In the genomic region with DNA sequence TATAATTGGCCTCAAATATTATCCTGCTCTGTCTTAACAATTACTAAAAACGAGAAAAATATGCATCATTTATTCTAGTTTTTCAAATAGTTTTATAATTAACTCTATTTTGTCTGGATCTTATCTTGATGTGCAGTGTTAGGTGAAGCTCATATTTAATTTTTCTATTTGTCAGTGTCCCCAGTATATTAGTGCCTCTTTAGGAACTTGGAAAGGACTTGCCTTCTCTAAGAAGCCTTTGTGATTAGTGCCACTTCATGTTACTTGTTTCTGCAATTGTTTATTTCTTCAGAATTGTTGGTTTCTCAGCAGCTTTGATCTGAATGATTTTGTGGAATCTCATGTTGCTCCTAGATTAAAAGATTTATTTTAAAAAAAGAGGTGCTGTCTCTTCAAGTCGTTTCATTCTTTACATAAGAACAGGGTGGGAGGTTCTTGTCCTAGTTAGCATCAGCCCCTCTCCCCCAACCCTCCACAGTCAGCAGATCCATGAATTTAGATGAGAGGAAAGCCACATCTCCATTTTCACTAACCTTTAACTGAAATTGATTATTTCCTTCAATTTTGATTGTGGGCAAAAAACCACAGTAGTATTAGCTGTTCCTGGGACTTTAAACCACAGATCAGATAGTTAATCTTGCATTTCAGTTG, we compare ENCODE assay signal across 25 cellular contexts.
DNase-seq lines count a peak whose midpoint lies in the region; ATAC-seq and TF ChIP-seq lines count a peak whose summit lies in the region.
"Had no signal": no experiment of that assay in that cellular context is flagged by ENCODE, and none has a peak within 500 bp of the region (broad histone marks: within the 10 kb centered on the region; RNA-seq: fewer than 3 reads in every experiment).

No MANE protein-coding gene starts in this region.

- no peaks in the 10 kb centered on the region for H3K36me3 ChIP-seq in BLaER1 treated with 17β-estradiol and CSF1 and Interleukin-3, amounts not matched to agents 10 nM and 100 nM
- H3K36me3 ChIP-seq in HUES64 (ENCODE audit: insufficient read depth, low read length) (no peaks in the 10 kb centered on the region), esophagus muscularis mucosa (no peaks in the 10 kb centered on the region), rectal smooth muscle tissue (ENCODE audit: control insufficient read depth, insufficient read depth, low read length) (no peaks in the 10 kb centered on the region)
- H3K36me3 ChIP-seq: gastroesophageal sphincter, neutrophil, Peyer's patch, vagina had no signal

- H3K27ac ChIP-seq in BLaER1 treated with 17β-estradiol and CSF1 and Interleukin-3, amounts not matched to agents 10 nM and 100 nM = peak overlapping the region in 3 of 11 experiments; percentile 1 to 53 (median 16); a peak in 3 of 22 replicates
- peak overlapping the region; percentile 27; the same call in 1 of the 2 replicates for H3K27ac ChIP-seq in HUES64 (ENCODE audit: low read depth, low read length)
- H3K27ac ChIP-seq in esophagus muscularis mucosa (replicated peaks in 1 of 4) = peak overlapping the region in 3 of 4 donors; percentile 1 to 87 (median 53)
- peak overlapping the region; percentile 50 for H3K27ac ChIP-seq in rectal smooth muscle tissue (ENCODE audit: low read depth, low read length)
- H3K27ac ChIP-seq: neutrophil, Peyer's patch, psoas muscle had no signal

- no peak for TF ChIP-seq EP300 in esophagus muscularis mucosa (IDR thresholded peaks at IDR 0.05)

- ATAC-seq in Right ventricle myocardium inferior (no peak), HG02852 (IDR thresholded peaks at IDR 0.05; ENCODE audit: unreplicated experiment) (no peak)
- ATAC-seq: activated T-cell treated with anti-CD3 and anti-CD28 coated beads, Interleukin-2, amount 50 U/mL, for 72 hours; gastroesophageal sphincter; psoas muscle; T-helper 17 cell had no signal

- H3K4me3 ChIP-seq in BLaER1 treated with 17β-estradiol and CSF1 and Interleukin-3, amounts not matched to agents 10 nM and 100 nM = no peak overlapping the region
- H3K4me3 ChIP-seq in HUES64 (ENCODE audit: low read length) (no peak overlapping the region), esophagus muscularis mucosa (no peak overlapping the region), rectal smooth muscle tissue (ENCODE audit: low read length) (no peak overlapping the region)
- H3K4me3 ChIP-seq: gastroesophageal sphincter, Peyer's patch, psoas muscle, vagina had no signal

- peaks cover 44 to 81% (median 69%) of the 10 kb centered on the region in 10 experiments for H3K4me1 ChIP-seq in BLaER1 treated with 17β-estradiol and CSF1 and Interleukin-3, amounts not matched to agents 10 nM and 100 nM
- H3K4me1 ChIP-seq in HUES64 (ENCODE audit: insufficient read depth, low read length) (peaks cover 82% of the 10 kb centered on the region), esophagus muscularis mucosa (peaks cover 27 to 52% (median 42%) of the 10 kb centered on the region in 4 donors), rectal smooth muscle tissue (ENCODE audit: control insufficient read depth, insufficient read depth, low read length) (peaks cover 41% of the 10 kb centered on the region)

- H3K9me3 ChIP-seq in BLaER1 treated with 17β-estradiol and CSF1 and Interleukin-3, amounts not matched to agents 10 nM and 100 nM (replicated peaks in 1 of 11) = no peaks in the 10 kb centered on the region
- H3K9me3 ChIP-seq in HUES64 (ENCODE audit: insufficient read depth, low read depth, low read length) (no peaks in the 10 kb centered on the region), esophagus muscularis mucosa (no peaks in the 10 kb centered on the region)
- H3K9me3 ChIP-seq: gastroesophageal sphincter, neutrophil, Peyer's patch, psoas muscle, vagina had no signal

- H3K27me3 ChIP-seq in BLaER1 treated with 17β-estradiol and CSF1 and Interleukin-3, amounts not matched to agents 10 nM and 100 nM = no peaks in the 10 kb centered on the region
- H3K27me3 ChIP-seq in HUES64 (ENCODE audit: insufficient read depth, low read length) (no peaks in the 10 kb centered on the region), esophagus muscularis mucosa (no peaks in the 10 kb centered on the region), rectal smooth muscle tissue (ENCODE audit: control insufficient read depth, insufficient read depth, low read length) (no peaks in the 10 kb centered on the region)
- H3K27me3 ChIP-seq: gastroesophageal sphincter, neutrophil, Peyer's patch, vagina had no signal

- TF ChIP-seq CTCF in esophagus muscularis mucosa (IDR thresholded peaks at IDR 0.05) = no peak

- no peak overlapping the region for H3K9ac ChIP-seq in BLaER1 treated with 17β-estradiol and CSF1 and Interleukin-3, amounts not matched to agents 10 nM and 100 nM
- no peak overlapping the region for H3K9ac ChIP-seq in HUES64 (ENCODE audit: low read depth, low read length)
- H3K9ac ChIP-seq in rectal smooth muscle tissue (ENCODE audit: low read length) = no peak overlapping the region

- intact Hi-C loops in esophagus muscularis mucosa (cut with DNase I) = loop anchor here (5.0 kb wide), 1 partner anchor 413 kb away; no protein-coding TSS in a partner anchor
- intact Hi-C loops in Right ventricle myocardium inferior (cut with DNase I) = loop anchor here (10.0 kb wide), 2 partner anchors 111 to 151 kb away; no protein-coding TSS in a partner anchor

- H3K4me2 ChIP-seq in BLaER1 treated with 17β-estradiol and CSF1 and Interleukin-3, amounts not matched to agents 10 nM and 100 nM = peak overlapping the region in 7 of 11 experiments; percentile 18 to 53 (median 26); a peak in 10 of 22 replicates

- no peak for TF ChIP-seq POLR2A in esophagus muscularis mucosa (IDR thresholded peaks at IDR 0.05; ENCODE audit: low read depth)

- DNase-seq in esophagus muscularis mucosa (ENCODE audit: extremely low spot score) (no peak), NCI-H128 (lab: John Stamatoyannopoulos, UW; ENCODE audit: unreplicated experiment) (no peak), Right ventricle myocardium inferior (ENCODE audit: missing footprints) (no peak), SKM-1 treated with dmso at 0.1 percent for 144 hours (lab: John Stamatoyannopoulos, UW; ENCODE audit: unreplicated experiment) (no peak)
- DNase-seq: activated CD4-positive, alpha-beta T cell treated with anti-CD3 and anti-CD28 coated beads, Interleukin-2, amount 10 ng/mL, durations not matched to agents 7 days and 5 days; activated naive CD4-positive, alpha-beta T cell treated with anti-CD3 and anti-CD28 coated beads, Interleukin-2, amount 10 ng/mL, durations not matched to agents 7 days and 5 days; activated T-cell treated with anti-CD3 and anti-CD28 coated beads, Interleukin-2, amount 50 U/mL, for 72 hours; amniotic stem cell; cortex of kidney; Karpas-422; NCI-H1694 treated with DMSO at 0.1 percent for 48 hours; NCI-H2171 treated with DMSO at 0.1 percent for 48 hours; NCI-H524; NK-92 treated with Interleukin-12 subunit alpha and Interleukin-12 subunit beta, amount 100 ng/mL, for 24 hours; Peyer's patch; psoas muscle; substantia nigra; T-helper 17 cell had no signal

- H4K20me1 ChIP-seq in BLaER1 treated with 17β-estradiol and CSF1 and Interleukin-3, amounts not matched to agents 10 nM and 100 nM = no peaks in the 10 kb centered on the region

- WGBS in HUES64 = 0% methylated on average over 1 of the region's 2 CpGs
- WGBS in esophagus muscularis mucosa = 47% methylated on average over 2 of the region's 2 CpGs
